8 cellular contexts compared by ENCODE assay signal in the genomic region with DNA sequence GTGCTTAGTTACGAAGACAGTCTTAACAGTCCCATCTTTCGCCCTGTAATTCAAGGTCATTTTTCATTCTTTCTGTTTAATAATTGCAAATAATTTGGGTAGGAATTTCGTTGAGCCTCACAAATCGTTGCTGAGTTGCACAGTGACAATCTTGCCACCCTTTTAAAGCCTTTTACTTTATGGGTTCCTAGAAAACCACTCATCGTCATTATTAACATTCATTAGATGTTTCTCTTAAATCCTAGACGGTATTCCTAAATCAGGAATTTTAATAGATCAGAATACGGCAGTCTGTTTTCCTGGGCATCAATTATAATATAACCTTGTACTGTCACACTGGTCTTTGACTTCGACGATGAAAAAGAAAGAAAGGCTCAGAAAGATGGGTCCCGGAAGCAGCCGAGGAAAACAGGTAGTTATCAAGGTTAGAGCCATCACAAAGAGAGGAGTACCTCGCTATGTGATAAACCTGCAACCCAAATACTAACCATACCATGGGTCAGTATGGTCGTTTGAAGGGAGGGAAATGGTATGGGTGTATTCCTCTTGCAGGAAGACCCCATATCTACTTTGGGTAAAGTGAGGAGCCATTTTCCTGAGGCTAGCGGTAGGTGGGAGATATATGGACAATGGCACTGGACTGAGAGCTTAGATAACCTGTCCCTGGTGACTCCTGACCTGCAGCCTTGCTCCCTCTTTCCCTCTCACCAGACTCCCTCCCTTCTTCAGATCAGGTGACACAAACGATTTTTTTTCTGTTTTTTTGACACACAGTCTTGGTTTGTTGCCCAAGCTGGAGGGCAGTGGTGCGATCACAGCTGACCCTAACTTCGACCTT. TPM values are rescaled to one million over a fixed set of nuclear protein-coding genes. Genes with fewer than 3 reads are reported as not detected.
DNase-seq lines count a peak whose midpoint lies in the region; ATAC-seq and TF ChIP-seq lines count a peak whose summit lies in the region.

No MANE protein-coding gene starts in this region.

- peaks cover 38% of the 10 kb centered on the region for H3K4me1 Mint-ChIP-seq in activated T-cell treated with anti-CD3 and anti-CD28 coated beads, Interleukin-2, amount 50 U/mL, for 72 hours (ENCODE audit: low read depth)

- H3K9me3 ChIP-seq in Panc1 (ENCODE audit: control insufficient read depth, insufficient read depth, low read depth, low read length) (no peaks in the 10 kb centered on the region), ovary (no peaks in the 10 kb centered on the region)

- WGBS in ovary, 3 donors = 14 to 21% (median 16%) methylated on average over 17 of the region's 17 CpGs

- peak overlapping the region; percentile 99 for H3K27ac Mint-ChIP-seq in activated T-cell treated with anti-CD3 and anti-CD28 coated beads, Interleukin-2, amount 50 U/mL, for 72 hours

- H3K27me3 ChIP-seq in Panc1 (ENCODE audit: control insufficient read depth, insufficient read depth, low read length) (no peaks in the 10 kb centered on the region), ovary (no peaks in the 10 kb centered on the region)

- intact Hi-C loops in Panc1 (cut with micrococcal nuclease; ENCODE audit: unreplicated experiment) = loop anchor here (1.0 kb wide), 1 partner anchor 18 kb away; no protein-coding TSS in a partner anchor
- intact Hi-C loops in ovary (cut with DNase I) = loop anchor here in 3 of 4 donors (2.0 to 10.0 kb wide), 3 partner anchors 17 to 1621 kb away; a partner anchor contains a TSS
- intact Hi-C loops in posterior cingulate gyrus (cut with DNase I) = loop anchor here (1.0 to 5.0 kb wide), 2 partner anchors 17 to 61 kb away; a partner anchor contains a TSS

- H3K36me3 Mint-ChIP-seq in activated T-cell treated with anti-CD3 and anti-CD28 coated beads, Interleukin-2, amount 50 U/mL, for 72 hours (ENCODE audit: insufficient read depth in 2 of 2) = peaks cover 10 to 13% of the 10 kb centered on the region in 2 donors

- no peak for TF ChIP-seq CTCF in Panc1 (IDR thresholded peaks at IDR 0.05)
- no peak for TF ChIP-seq CTCF in epithelial cell of proximal tubule (conservative IDR thresholded peaks at IDR 0.05; ENCODE audit: low read depth, low read length)
- no peak for TF ChIP-seq CTCF in ovary (IDR thresholded peaks at IDR 0.05)

- ATAC-seq in activated T-cell treated with anti-CD3 and anti-CD28 coated beads, Interleukin-2, amount 50 U/mL, for 72 hours (replicated peaks in 1 of 2) = no peak
- ATAC-seq in Panc1 = no peak; the same call in 1 of the 2 replicates

- TF ChIP-seq EP300 in ovary (IDR thresholded peaks at IDR 0.05) = no peak

- CTCF ChIA-PET in Panc1 (lab: Charles Lee) (interaction anchor here (0.6 to 0.7 kb wide), 2 partner anchors 204 to 1894 kb away, joined by 4 read pairs; no protein-coding TSS in a partner anchor), HEK293T (lab: Yijun Ruan, JAX) (no interaction called here)

- in situ Hi-C loops in Panc1 (cut with HindIII; ENCODE audit: low pct_unique_long_range_greater_than_20kb, low sequenced_read_pairs) = no loop called here

- H3K27ac ChIP-seq in Panc1 (ENCODE audit: low read length) = peak overlapping the region; percentile 99
- peak overlapping the region; percentile 84 to 92 for H3K27ac ChIP-seq in ovary

- H3K4me3 ChIP-seq in Panc1 (ENCODE audit: low read depth in 2 of 2, low read length in 2 of 2) = peak overlapping the region; percentile 85 to 99
- H3K4me3 ChIP-seq in epithelial cell of proximal tubule (ENCODE audit: low read depth, low read length) = peak overlapping the region; percentile 100
- peak overlapping the region; percentile 78 for H3K4me3 ChIP-seq in ovary

- H3K36me3 ChIP-seq in Panc1 (ENCODE audit: control insufficient read depth, insufficient read depth, low read length) = peaks cover 10% of the 10 kb centered on the region; the same call in 1 of the 2 replicates
- H3K36me3 ChIP-seq in ovary = no peaks in the 10 kb centered on the region

- DNase-seq in activated T-cell treated with anti-CD3 and anti-CD28 coated beads, Interleukin-2, amount 50 U/mL, for 72 hours = no peak
- no peak for DNase-seq in activated T-cell treated with anti-CD3 and anti-CD28 coated beads for 4 hours
- DNase-seq in Panc1 (ENCODE audit: low read depth, low spot score) = no peak
- no peak for DNase-seq in epithelial cell of proximal tubule (ENCODE audit: low read depth)
- DNase-seq in ovary = no peak
- no peak for DNase-seq in posterior cingulate gyrus
- DNase-seq in NCI-H187 (lab: John Stamatoyannopoulos, UW) = no peak
- no peak for DNase-seq in HEK293T (ENCODE audit: extremely low spot score)

- H3K9me3 Mint-ChIP-seq in activated T-cell treated with anti-CD3 and anti-CD28 coated beads, Interleukin-2, amount 50 U/mL, for 72 hours = no peaks in the 10 kb centered on the region

- H3K4me3 Mint-ChIP-seq in activated T-cell treated with anti-CD3 and anti-CD28 coated beads, Interleukin-2, amount 50 U/mL, for 72 hours = peak overlapping the region; percentile 85 to 94

- TSS peak; percentile 99 for BruUV-seq in Panc1 (replicated peaks; lab: Mats Ljungman, UMichigan)

- POLR2A ChIA-PET in Panc1 (lab: Charles Lee) = interaction anchor here (0.7 to 3.2 kb wide), 2 partner anchors 16 to 1779 kb away, joined by 3 to 15 read pairs; a partner anchor contains a TSS
- POLR2A ChIA-PET in HEK293T (lab: Yijun Ruan, JAX) = interaction anchor here (1.0 to 4.0 kb wide), 8 partner anchors 13 to 369 kb away, joined by 3 to 56 read pairs (median 6); a partner anchor contains a TSS

- H3K27me3 Mint-ChIP-seq in activated T-cell treated with anti-CD3 and anti-CD28 coated beads, Interleukin-2, amount 50 U/mL, for 72 hours (ENCODE audit: low read depth) = no peaks in the 10 kb centered on the region

- TF ChIP-seq POLR2A in ovary (IDR thresholded peaks at IDR 0.05) = no peak

- H3K4me1 ChIP-seq in Panc1 (ENCODE audit: control insufficient read depth, insufficient read depth, low read length) = peaks cover 25% of the 10 kb centered on the region; the same call in 1 of the 2 replicates
- peaks cover 12% of the 10 kb centered on the region for H3K4me1 ChIP-seq in ovary (ENCODE audit: insufficient read depth)

TF ChIP-seq in HEK293T, 16 proteins besides CTCF, POLR2A, EP300 and RAD21:
- TF ChIP-seq ARNT (IDR thresholded peaks at IDR 0.05) (no peak), ELF4 (IDR thresholded peaks at IDR 0.05) (no peak), FOXM1 (IDR thresholded peaks at IDR 0.05; ENCODE audit: borderline replicate concordance) (no peak), FOXK2 (IDR thresholded peaks at IDR 0.05) (no peak), FOXA1 (IDR thresholded peaks at IDR 0.05) (no peak), SUZ12 (IDR thresholded peaks at IDR 0.05) (no peak), LEF1 (IDR thresholded peaks at IDR 0.05; ENCODE audit: borderline replicate concordance) (no peak), NFRKB (IDR thresholded peaks at IDR 0.05) (no peak), TARDBP (IDR thresholded peaks at IDR 0.05) (no peak), CTBP1 (IDR thresholded peaks at IDR 0.05; ENCODE audit: borderline replicate concordance) (no peak), ZNF384 (IDR thresholded peaks at IDR 0.05) (no peak), SP1 (IDR thresholded peaks at IDR 0.05) (no peak), HDGF (IDR thresholded peaks at IDR 0.05; ENCODE audit: borderline replicate concordance) (no peak), L3MBTL2 (conservative IDR thresholded peaks at IDR 0.05) (no peak), BHLHE40 (IDR thresholded peaks at IDR 0.05; ENCODE audit: borderline replicate concordance) (no peak)
- TF ChIP-seq, protein P1, sequence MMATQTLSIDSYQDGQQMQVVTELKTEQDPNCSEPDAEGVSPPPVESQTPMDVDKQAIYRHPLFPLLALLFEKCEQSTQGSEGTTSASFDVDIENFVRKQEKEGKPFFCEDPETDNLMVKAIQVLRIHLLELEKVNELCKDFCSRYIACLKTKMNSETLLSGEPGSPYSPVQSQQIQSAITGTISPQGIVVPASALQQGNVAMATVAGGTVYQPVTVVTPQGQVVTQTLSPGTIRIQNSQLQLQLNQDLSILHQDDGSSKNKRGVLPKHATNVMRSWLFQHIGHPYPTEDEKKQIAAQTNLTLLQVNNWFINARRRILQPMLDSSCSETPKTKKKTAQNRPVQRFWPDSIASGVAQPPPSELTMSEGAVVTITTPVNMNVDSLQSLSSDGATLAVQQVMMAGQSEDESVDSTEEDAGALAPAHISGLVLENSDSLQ (IDR thresholded peaks at IDR 0.05) = no peak

RNA-seq across cellular contexts. Expression of a gene that starts 1.0 kb away (rescaled TPM):
- 100 to 1,000 TPM; 272 to 284 TPM for total RNA-seq in activated T-cell treated with anti-CD3 and anti-CD28 coated beads, Interleukin-2, amount 50 U/mL, for 72 hours
- total RNA-seq in Panc1 (2021; ENCODE audit: unreplicated experiment) (275 TPM), epithelial cell of proximal tubule (125 and 135 TPM in 2 replicates), ovary (100 to 1,000 TPM; 190 to 336 (median 245) TPM)
- polyA plus RNA-seq in Panc1 (2012; ENCODE audit: insufficient read length) = 178 TPM
- 100 to 1,000 TPM; 189 to 245 TPM for polyA plus RNA-seq in ovary

RNA-seq across cellular contexts. Expression of a gene that starts 17.5 kb away (rescaled TPM):
- 10 to 100 TPM; 24.0 to 25.6 TPM for total RNA-seq in activated T-cell treated with anti-CD3 and anti-CD28 coated beads, Interleukin-2, amount 50 U/mL, for 72 hours
- total RNA-seq in Panc1 (2021; ENCODE audit: unreplicated experiment) (34.7 TPM), epithelial cell of proximal tubule (16.7 and 17.9 TPM in 2 replicates), ovary (10 to 100 TPM; 16.4 to 23.1 (median 18.4) TPM)
- 17.4 TPM for polyA plus RNA-seq in Panc1 (2012; ENCODE audit: insufficient read length)
- polyA plus RNA-seq in ovary = 10 to 100 TPM; 12.8 to 16.0 TPM
